14 cellular contexts compared by ENCODE assay signal in the genomic region with DNA sequence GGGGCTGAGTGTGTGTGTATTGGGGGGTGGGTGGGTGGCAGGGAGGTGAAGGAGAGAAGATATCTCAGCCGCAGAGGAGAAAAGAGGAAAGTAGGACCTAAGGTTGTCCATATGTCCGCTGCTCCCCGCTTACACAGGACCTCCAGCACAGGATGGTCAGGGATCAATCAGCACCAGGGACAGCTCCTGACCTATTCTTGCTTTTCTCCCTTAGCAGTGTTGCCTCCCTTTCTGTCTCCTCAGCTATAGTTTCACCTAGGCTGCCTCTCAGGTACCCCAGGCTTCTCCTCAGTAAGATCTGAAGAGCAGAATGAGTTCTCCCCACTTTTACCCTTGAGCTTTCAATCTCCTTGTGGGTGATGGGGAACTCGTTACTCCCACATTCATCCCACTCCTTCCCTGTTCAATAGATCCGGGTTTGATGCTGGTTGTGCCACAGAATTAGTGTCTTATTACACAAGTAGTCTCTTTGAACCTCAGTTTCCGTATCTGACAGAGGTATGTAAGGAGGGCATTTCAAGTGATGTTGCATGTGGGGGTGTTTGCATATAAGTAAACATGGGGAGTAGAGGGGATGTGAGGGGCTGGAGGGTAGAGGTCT. TPM values are rescaled to one million over a fixed set of nuclear protein-coding genes. Genes with fewer than 3 reads are reported as not detected.
DNase-seq lines count a peak whose midpoint lies in the region; ATAC-seq and TF ChIP-seq lines count a peak whose summit lies in the region.
"Had no signal": no experiment of that assay in that cellular context is flagged by ENCODE, and none has a peak within 500 bp of the region (broad histone marks: within the 10 kb centered on the region; RNA-seq: fewer than 3 reads in every experiment).

No MANE protein-coding gene starts in this region.

- H3K27ac Mint-ChIP-seq in MCF 10A (ENCODE audit: low read depth, unreplicated experiment) (no peak overlapping the region), endothelial cell (ENCODE audit: unreplicated experiment) (no peak overlapping the region), type B pancreatic cell (no peak overlapping the region)
- H3K27ac Mint-ChIP-seq: activated naive CD8-positive, alpha-beta T cell treated with anti-CD3 and anti-CD28 coated beads for 36 hours had no signal

- POLR2A ChIA-PET in MCF 10A (lab: Yijun Ruan, JAX): interaction anchor here (1.4 kb wide), 1 partner anchor 22 kb away, joined by 6 read pairs; a partner anchor contains a TSS

- no peak overlapping the region for H3K4me3 Mint-ChIP-seq in MCF 10A (ENCODE audit: unreplicated experiment)
- peak overlapping the region; percentile 79 for H3K4me3 Mint-ChIP-seq in endothelial cell (ENCODE audit: unreplicated experiment)
- H3K4me3 Mint-ChIP-seq in type B pancreatic cell: peak overlapping the region; percentile 46
- H3K4me3 Mint-ChIP-seq: CD14-positive monocyte had no signal

- no peaks in the 10 kb centered on the region for H3K9me3 Mint-ChIP-seq in MCF 10A (ENCODE audit: unreplicated experiment)
- H3K9me3 Mint-ChIP-seq in endothelial cell (ENCODE audit: unreplicated experiment): no peaks in the 10 kb centered on the region
- H3K9me3 Mint-ChIP-seq in type B pancreatic cell: no peaks in the 10 kb centered on the region
- H3K9me3 Mint-ChIP-seq: activated naive CD8-positive, alpha-beta T cell treated with anti-CD3 and anti-CD28 coated beads for 36 hours; CD14-positive monocyte; effector memory CD8-positive, alpha-beta T cell; naive B cell had no signal

- no peak overlapping the region for H3K4me3 ChIP-seq in breast epithelium

- TF ChIP-seq CTCF in MCF 10A (IDR thresholded peaks at IDR 0.05; ENCODE audit: unreplicated experiment): no peak
- no peak for TF ChIP-seq CTCF in breast epithelium (IDR thresholded peaks at IDR 0.05)
- no peak for TF ChIP-seq CTCF in endothelial cell (IDR thresholded peaks at IDR 0.05; ENCODE audit: unreplicated experiment)
- TF ChIP-seq CTCF in type B pancreatic cell (conservative IDR thresholded peaks at IDR 0.05): no peak

- H3K36me3 ChIP-seq in breast epithelium: no peaks in the 10 kb centered on the region

- intact Hi-C loops in MCF 10A (cut with micrococcal nuclease) (no loop called here), breast epithelium (cut with DNase I; ENCODE audit: low total_unique reads) (no loop called here)

- H3K4me1 Mint-ChIP-seq in MCF 10A (ENCODE audit: insufficient read depth, unreplicated experiment) (no peaks in the 10 kb centered on the region), endothelial cell (ENCODE audit: unreplicated experiment) (peaks cover 10% of the 10 kb centered on the region), type B pancreatic cell (ENCODE audit: unreplicated experiment) (peaks cover 14% of the 10 kb centered on the region)

- no peaks in the 10 kb centered on the region for H3K9me3 ChIP-seq in breast epithelium

- no TSS peak for BruUV-seq in MCF 10A (replicated peaks; lab: Mats Ljungman, UMichigan)

- CTCF ChIA-PET in MCF 10A (lab: Yijun Ruan, JAX): interaction anchor here (0.6 to 2.1 kb wide), 3 partner anchors 22 to 437 kb away, joined by 3 to 11 read pairs (median 4); a partner anchor contains a TSS

- ATAC-seq in HG03135 (IDR thresholded peaks at IDR 0.05; ENCODE audit: unreplicated experiment): no peak
- ATAC-seq: effector memory CD8-positive, alpha-beta T cell had no signal

- DNase-seq in MCF 10A (ENCODE audit: unreplicated experiment): peak; percentile 51
- no peak for DNase-seq in breast epithelium (ENCODE audit: low spot score in 2 of 2)
- peak; percentile 63 for DNase-seq in RKO (ENCODE audit: low spot score)
- DNase-seq in endothelial cell (ENCODE audit: low spot score): peak; percentile 65
- no peak for DNase-seq in type B pancreatic cell (ENCODE audit: extremely low spot score, unreplicated experiment)
- no peak for DNase-seq in NCI-H524 (lab: John Stamatoyannopoulos, UW)
- no peak for DNase-seq in globus pallidus (ENCODE audit: low spot score)
- DNase-seq: activated CD4-positive, CD25-positive, alpha-beta regulatory T cell treated with anti-CD3 and anti-CD28 coated beads, Interleukin-2, amount 50 U/mL, for 72 hours; activated naive CD8-positive, alpha-beta T cell treated with anti-CD3 and anti-CD28 coated beads for 36 hours; effector memory CD8-positive, alpha-beta T cell; naive B cell; NCI-H2107 had no signal

- H3K36me3 Mint-ChIP-seq in MCF 10A (ENCODE audit: insufficient read depth, unreplicated experiment) (no peaks in the 10 kb centered on the region), endothelial cell (ENCODE audit: low read depth, unreplicated experiment) (peaks cover 11% of the 10 kb centered on the region), type B pancreatic cell (peaks cover 3% of the 10 kb centered on the region)
- H3K36me3 Mint-ChIP-seq: naive B cell had no signal

- H3K27ac ChIP-seq in breast epithelium: no peak overlapping the region

- no peak for TF ChIP-seq POLR2A in breast epithelium (IDR thresholded peaks at IDR 0.05)

- peaks cover 0 to 8% of the 10 kb centered on the region in 2 donors for H3K4me1 ChIP-seq in breast epithelium

- no peaks in the 10 kb centered on the region for H3K27me3 Mint-ChIP-seq in MCF 10A (ENCODE audit: insufficient read depth, unreplicated experiment)
- peaks cover 5% of the 10 kb centered on the region for H3K27me3 Mint-ChIP-seq in endothelial cell (ENCODE audit: unreplicated experiment)
- no peaks in the 10 kb centered on the region for H3K27me3 Mint-ChIP-seq in type B pancreatic cell
- H3K27me3 Mint-ChIP-seq: activated naive CD8-positive, alpha-beta T cell treated with anti-CD3 and anti-CD28 coated beads for 36 hours; effector memory CD8-positive, alpha-beta T cell; naive B cell had no signal

- H3K27me3 ChIP-seq in breast epithelium: no peaks in the 10 kb centered on the region

RNA-seq across cellular contexts. Expression of a gene that starts 1.4 kb away (rescaled TPM):
- total RNA-seq in MCF 10A (2022) (27.9 and 38.9 TPM in 2 replicates), breast epithelium (10 to 100 TPM; 16.2 to 22.0 (median 18.3) TPM), endothelial cell (ENCODE audit: unreplicated experiment) (17.1 TPM), type B pancreatic cell (ENCODE audit: low replicate concordance) (25.7 and 30.2 TPM in 2 replicates)

RNA-seq across cellular contexts. Expression of a gene that starts 6.3 kb away (rescaled TPM):
- total RNA-seq in MCF 10A (2022) (120 and 141 TPM in 2 replicates), breast epithelium (100 to 1,000 TPM; 131 to 156 (median 155) TPM), endothelial cell (ENCODE audit: unreplicated experiment) (94.5 TPM), type B pancreatic cell (ENCODE audit: low replicate concordance) (115 and 135 TPM in 2 replicates)

RNA-seq across cellular contexts. Expression of a gene that starts 10.6 kb away (rescaled TPM):
- total RNA-seq in MCF 10A (2022) (56.3 and 68.4 TPM in 2 replicates), breast epithelium (10 to 100 TPM; 19.8 to 49.9 (median 37.0) TPM), endothelial cell (ENCODE audit: unreplicated experiment) (35.4 TPM), type B pancreatic cell (ENCODE audit: low replicate concordance) (44.3 and 54.8 TPM in 2 replicates)

RNA-seq across cellular contexts. Expression of a gene that starts 21.7 kb away (rescaled TPM):
- total RNA-seq in MCF 10A (2022) (23.9 and 31.4 TPM in 2 replicates), breast epithelium (10 to 100 TPM; 18.4 to 23.0 (median 20.5) TPM), endothelial cell (ENCODE audit: unreplicated experiment) (31.5 TPM), type B pancreatic cell (ENCODE audit: low replicate concordance) (31.5 and 39.4 TPM in 2 replicates)

RNA-seq across cellular contexts. Expression of a gene that starts 23.0 kb away (rescaled TPM):
- total RNA-seq in MCF 10A (2022): 3.6 and 4.8 TPM in 2 replicates
- 10 to 100 TPM in 2 of 3 donors, 1 to 10 TPM in 1; 5.4 to 12.5 (median 12.3) TPM for total RNA-seq in breast epithelium
- total RNA-seq in endothelial cell (ENCODE audit: unreplicated experiment): 4.2 TPM
- total RNA-seq in type B pancreatic cell (ENCODE audit: low replicate concordance): 14.9 and 15.6 TPM in 2 replicates

Comparison
In these comparisons a context has a peak if more than half of its experiments do, and no peak if none do; other contexts are left out.
1. DNase-seq: peak in MCF 10A (single experiment), RKO (single experiment) and endothelial cell (single experiment); none in breast epithelium (0 of 2), type B pancreatic cell (single experiment), NCI-H524 (0 of 2) and globus pallidus (single experiment).